ENCODE assay signal across 18 cellular contexts in the genomic region with DNA sequence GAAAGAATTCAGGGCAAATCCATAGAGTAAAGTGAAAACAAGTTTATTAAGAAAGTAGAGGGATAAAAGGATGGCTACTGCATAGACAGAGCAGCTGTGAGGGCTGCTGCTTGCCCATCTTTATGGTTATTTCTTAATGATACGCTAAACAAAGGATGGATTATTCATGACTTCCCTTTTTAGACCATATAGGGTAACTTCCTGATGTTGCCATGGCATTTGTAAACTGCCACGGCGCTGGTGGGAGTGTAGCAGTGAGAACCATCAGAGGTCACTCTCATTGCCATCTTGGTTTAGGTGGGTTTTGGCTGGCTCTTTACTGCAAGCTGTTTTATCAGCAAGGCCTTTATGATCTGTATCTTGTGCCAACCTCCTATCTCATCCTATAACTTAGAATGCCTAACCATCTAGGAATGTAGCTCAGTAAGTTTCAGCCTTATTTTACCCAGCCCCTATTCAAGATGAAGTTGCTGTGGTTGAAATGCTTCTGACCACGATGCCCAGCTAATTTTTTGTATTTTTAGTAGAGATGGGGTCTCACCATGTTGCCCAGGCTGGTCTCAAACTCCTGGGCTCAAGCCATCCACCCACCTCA.
"Had no signal": no experiment of that assay in that cellular context is flagged by ENCODE, and none has a peak within 500 bp of the region (broad histone marks: within the 10 kb centered on the region; RNA-seq: fewer than 3 reads in every experiment).

No MANE protein-coding gene starts in this region.

- H3K27ac Mint-ChIP-seq: activated CD4-positive, alpha-beta T cell treated with anti-CD3 and anti-CD28 coated beads, Interleukin-2, amount 10 ng/mL, durations not matched to agents 24 days and 14 days; activated naive CD4-positive, alpha-beta T cell treated with anti-CD3 and anti-CD28 coated beads, Interleukin-2, amount 50 U/mL, for 24 hours; immature natural killer cell; nephron progenitor cell had no signal

- H3K36me3 Mint-ChIP-seq: activated naive CD4-positive, alpha-beta T cell treated with anti-CD3 and anti-CD28 coated beads, Interleukin-2, amount 50 U/mL, for 24 hours; immature natural killer cell; stimulated activated memory B cell treated with anti-CD40 and anti-IgM and Interleukin-4, amounts not matched to agents 10 μg/mL and 1 μg/mL and 100 μg/mL, for 72 hours had no signal

- H3K36me3 ChIP-seq: ascending aorta, heart right ventricle, left ventricle myocardium inferior, sigmoid colon had no signal

- H3K4me1 Mint-ChIP-seq: activated CD4-positive, alpha-beta T cell treated with anti-CD3 and anti-CD28 coated beads, Interleukin-2, amount 10 ng/mL, durations not matched to agents 24 days and 14 days; activated naive CD4-positive, alpha-beta T cell treated with anti-CD3 and anti-CD28 coated beads, Interleukin-2, amount 50 U/mL, for 24 hours; immature natural killer cell had no signal

- ATAC-seq: activated T-cell treated with anti-CD3 and anti-CD28 coated beads, Interleukin-2, amount 50 U/mL, for 4 hours; esophagus mucosa; heart right ventricle; stimulated activated memory B cell treated with anti-CD40 and anti-IgM and Interleukin-4, amounts not matched to agents 10 μg/mL and 1 μg/mL and 100 μg/mL, for 72 hours had no signal

- H3K4me1 ChIP-seq: ascending aorta, heart right ventricle, left ventricle myocardium inferior, sigmoid colon had no signal

- H3K4me3 Mint-ChIP-seq: activated CD4-positive, alpha-beta T cell treated with anti-CD3 and anti-CD28 coated beads, Interleukin-2, amount 10 ng/mL, durations not matched to agents 24 days and 14 days; activated naive CD4-positive, alpha-beta T cell treated with anti-CD3 and anti-CD28 coated beads, Interleukin-2, amount 50 U/mL, for 24 hours; activated T-cell treated with anti-CD3 and anti-CD28 coated beads, Interleukin-2, amount 50 U/mL, for 4 hours; immature natural killer cell; nephron progenitor cell; stimulated activated memory B cell treated with anti-CD40 and anti-IgM and Interleukin-4, amounts not matched to agents 10 μg/mL and 1 μg/mL and 100 μg/mL, for 72 hours had no signal

- DNase-seq: activated CD4-positive, alpha-beta T cell treated with anti-CD3 and anti-CD28 coated beads, Interleukin-2, amount 10 ng/mL, durations not matched to agents 24 days and 14 days; activated CD8-positive, alpha-beta memory T cell treated with anti-CD3 and anti-CD28 coated beads, Interleukin-2, amount 50 U/mL, for 4 hours; activated effector memory CD4-positive, alpha-beta T cell treated with Interleukin-2 at 50 U/mL for 16 hours; activated T-cell treated with anti-CD3 and anti-CD28 coated beads, Interleukin-2, amount 50 U/mL, for 4 hours; effector CD4-positive, alpha-beta T cell; heart right ventricle; immature natural killer cell; kidney glomerular epithelial cell; left ventricle myocardium inferior; nephron progenitor cell; nucleus accumbens; posterior cingulate gyrus; sigmoid colon; stimulated activated CD4-positive, alpha-beta T cell treated with anti-CD3 and anti-CD28 coated beads, Interleukin-4, amount 100 ng/mL, for 24 hours had no signal

- H3K9me3 Mint-ChIP-seq: activated CD4-positive, alpha-beta T cell treated with anti-CD3 and anti-CD28 coated beads, Interleukin-2, amount 10 ng/mL, durations not matched to agents 24 days and 14 days; activated naive CD4-positive, alpha-beta T cell treated with anti-CD3 and anti-CD28 coated beads, Interleukin-2, amount 50 U/mL, for 24 hours; activated T-cell treated with anti-CD3 and anti-CD28 coated beads, Interleukin-2, amount 50 U/mL, for 4 hours; immature natural killer cell; nephron progenitor cell; stimulated activated memory B cell treated with anti-CD40 and anti-IgM and Interleukin-4, amounts not matched to agents 10 μg/mL and 1 μg/mL and 100 μg/mL, for 72 hours had no signal

- H3K27ac ChIP-seq: ascending aorta, heart right ventricle, left ventricle myocardium inferior, sigmoid colon had no signal

- H3K27me3 ChIP-seq: ascending aorta, heart right ventricle, sigmoid colon had no signal

- H3K9me3 ChIP-seq: ascending aorta, heart right ventricle, left ventricle myocardium inferior, sigmoid colon had no signal

- H3K4me3 ChIP-seq: ascending aorta, heart right ventricle, left ventricle myocardium inferior, sigmoid colon had no signal
